In the genomic region with DNA sequence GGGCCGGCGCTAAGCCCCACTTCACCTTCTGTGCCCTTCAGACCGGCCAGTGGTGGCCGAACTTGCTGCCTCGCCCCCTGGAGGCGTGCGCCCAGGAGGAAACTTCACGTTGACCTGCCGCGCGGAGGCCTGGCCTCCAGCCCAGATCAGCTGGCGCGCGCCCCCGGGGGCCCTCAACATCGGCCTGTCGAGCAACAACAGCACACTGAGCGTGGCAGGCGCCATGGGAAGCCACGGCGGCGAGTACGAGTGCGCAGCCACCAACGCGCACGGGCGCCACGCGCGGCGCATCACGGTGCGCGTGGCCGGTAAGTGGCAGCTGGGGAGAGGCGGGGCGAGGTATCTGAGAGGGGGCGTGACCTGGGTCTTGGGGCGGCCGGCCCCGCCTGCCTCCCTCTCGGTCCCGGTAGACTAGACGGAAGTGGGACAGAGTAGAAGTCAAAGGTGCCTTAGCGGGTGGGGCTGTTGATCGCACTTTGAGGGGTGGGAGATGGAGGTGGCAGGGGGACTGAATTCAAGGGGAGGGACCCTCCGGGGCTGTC, we compare ENCODE assay signal across 8 cellular contexts. TPM values are rescaled to one million over a fixed set of nuclear protein-coding genes. Genes with fewer than 3 reads are reported as not detected.
DNase-seq lines count a peak whose midpoint lies in the region; ATAC-seq and TF ChIP-seq lines count a peak whose summit lies in the region.

No MANE protein-coding gene starts in this region.

- peak overlapping the region; percentile 77 for H3K27ac Mint-ChIP-seq in stimulated activated effector memory CD8-positive, alpha-beta T cell treated with anti-CD3 and anti-CD28 coated beads, Interleukin-12 subunit alpha, Interleukin-12 subunit beta, amount 100 ng/mL, for 72 hours

- peak; percentile 80 for DNase-seq in GM06990 (ENCODE audit: extremely low read depth, insufficient read length)
- DNase-seq in activated T-cell treated with anti-CD3 and anti-CD28 coated beads for 4 hours, result peak; percentile 50
- no peak for DNase-seq in hepatocyte (ENCODE audit: low spot score)
- DNase-seq in stimulated activated effector memory CD8-positive, alpha-beta T cell treated with anti-CD3 and anti-CD28 coated beads, Interleukin-12 subunit alpha, Interleukin-12 subunit beta, amount 100 ng/mL, for 72 hours (ENCODE audit: low spot score in 2 of 2), result peak; percentile 51 to 80
- no peak for DNase-seq in GDM1 (lab: John Stamatoyannopoulos, UW)
- no peak for DNase-seq in superior temporal gyrus (ENCODE audit: extremely low spot score)
- no peak for DNase-seq in SHP77 treated with DMSO at 0.1 percent for 48 hours (lab: John Stamatoyannopoulos, UW)

- H3K4me3 ChIP-seq in GM06990 (replicated peaks; ENCODE audit: low read depth, low read length) (peak overlapping the region; percentile 62), hepatocyte (no peak overlapping the region)

- no peaks in the 10 kb centered on the region for H3K9me3 Mint-ChIP-seq in stimulated activated effector memory CD8-positive, alpha-beta T cell treated with anti-CD3 and anti-CD28 coated beads, Interleukin-12 subunit alpha, Interleukin-12 subunit beta, amount 100 ng/mL, for 72 hours

- H3K4me2 ChIP-seq in hepatocyte, result peak overlapping the region; percentile 73

- WGBS in hepatocyte (ENCODE audit: low lambda C conversion rate, missing lambda C conversion rate), result 8% methylated on average over 47 of the region's 48 CpGs

- H3K4me1 ChIP-seq in hepatocyte (ENCODE audit: insufficient read depth), result peaks cover 23% of the 10 kb centered on the region

- TF ChIP-seq CTCF in GM06990 (IDR thresholded peaks at IDR 0.05; ENCODE audit: insufficient read depth, low read length, poor library complexity, severe bottlenecking) (peak; percentile 35), hepatocyte (IDR thresholded peaks at IDR 0.05; ENCODE audit: poor library complexity) (peak; percentile 8)

- H4K20me1 ChIP-seq in hepatocyte (ENCODE audit: insufficient read depth, poor library complexity, severe bottlenecking), result no peaks in the 10 kb centered on the region

- H3K27me3 ChIP-seq in GM06990 (replicated peaks; ENCODE audit: control insufficient read depth, insufficient read depth, low read length) (no peaks in the 10 kb centered on the region), hepatocyte (peaks cover 66% of the 10 kb centered on the region)

- H3K4me3 Mint-ChIP-seq in stimulated activated effector memory CD8-positive, alpha-beta T cell treated with anti-CD3 and anti-CD28 coated beads, Interleukin-12 subunit alpha, Interleukin-12 subunit beta, amount 100 ng/mL, for 72 hours, result peak overlapping the region; percentile 87

- H3K9me3 ChIP-seq in hepatocyte (ENCODE audit: low read depth), result no peaks in the 10 kb centered on the region

- no peak overlapping the region for H3K27ac ChIP-seq in hepatocyte

- ATAC-seq in HG03521 (IDR thresholded peaks at IDR 0.05; ENCODE audit: unreplicated experiment), result peak; percentile 41
- ATAC-seq in stimulated activated effector memory CD8-positive, alpha-beta T cell treated with anti-CD3 and anti-CD28 coated beads, Interleukin-12 subunit alpha, Interleukin-12 subunit beta, amount 100 ng/mL, for 72 hours, result peak; percentile 70

- H3K9me2 ChIP-seq in hepatocyte (replicated peaks; ENCODE audit: insufficient read depth), result no peaks in the 10 kb centered on the region

- H3K79me2 ChIP-seq in hepatocyte, result no peaks in the 10 kb centered on the region

- H3K4me1 Mint-ChIP-seq in stimulated activated effector memory CD8-positive, alpha-beta T cell treated with anti-CD3 and anti-CD28 coated beads, Interleukin-12 subunit alpha, Interleukin-12 subunit beta, amount 100 ng/mL, for 72 hours, result peaks cover 59% of the 10 kb centered on the region

- H3K36me3 ChIP-seq in GM06990 (ENCODE audit: control insufficient read depth, insufficient read depth, low read length) (no peaks in the 10 kb centered on the region), hepatocyte (replicated peaks; ENCODE audit: insufficient read depth, low read depth) (no peaks in the 10 kb centered on the region)

- no peak overlapping the region for H2AFZ ChIP-seq in hepatocyte

- peaks cover 30% of the 10 kb centered on the region for H3K36me3 Mint-ChIP-seq in stimulated activated effector memory CD8-positive, alpha-beta T cell treated with anti-CD3 and anti-CD28 coated beads, Interleukin-12 subunit alpha, Interleukin-12 subunit beta, amount 100 ng/mL, for 72 hours

RNA-seq across cellular contexts. Expression of gene ICAM5, which starts 5.6 kb away (rescaled TPM):
- 0.23 and 0.92 TPM in 2 replicates for total RNA-seq in hepatocyte
- 0.57 and 3.3 TPM in 2 replicates for polyA plus RNA-seq in hepatocyte

RNA-seq across cellular contexts. Expression of gene ICAM4, which starts 8.6 kb away (rescaled TPM):
- 4.5 and 7.9 TPM in 2 replicates for total RNA-seq in hepatocyte
- 1.6 and 5.6 TPM in 2 replicates for polyA plus RNA-seq in hepatocyte

RNA-seq across cellular contexts. Expression of gene ZGLP1, which starts 14.2 kb away (rescaled TPM):
- 2.6 and 5.8 TPM in 2 replicates for total RNA-seq in hepatocyte
- 10.3 TPM in 2 replicates for polyA plus RNA-seq in hepatocyte

RNA-seq across cellular contexts. Expression of gene FDX2, which starts 20.4 kb away (rescaled TPM):
- 16.9 and 24.9 TPM in 2 replicates for total RNA-seq in hepatocyte
- polyA plus RNA-seq in hepatocyte, result 45.1 and 49.3 TPM in 2 replicates

RNA-seq across cellular contexts. Expression of gene ICAM1, which starts 24.5 kb away (rescaled TPM):
- total RNA-seq in hepatocyte, result 19.9 and 25.6 TPM in 2 replicates
- polyA plus RNA-seq in hepatocyte, result 19.6 and 25.2 TPM in 2 replicates

Comparison
In these comparisons a context has a peak if more than half of its experiments do, and no peak if none do; other contexts are left out.
1. DNase-seq: peak in GM06990 (single experiment), activated T-cell treated with anti-CD3 and anti-CD28 coated beads for 4 hours (single experiment) and stimulated activated effector memory CD8-positive, alpha-beta T cell treated with anti-CD3 and anti-CD28 coated beads, Interleukin-12 subunit alpha, Interleukin-12 subunit beta, amount 100 ng/mL, for 72 hours (2 of 2); none in hepatocyte (single experiment), GDM1 (single experiment), superior temporal gyrus (single experiment) and SHP77 treated with DMSO at 0.1 percent for 48 hours (single experiment).